Comparison of ENCODE assay signal across 16 cellular contexts in genomic region chr15:87369269-87369668, GRCh38.
A peak's percentile ranks its signal among the peaks of the same experiment; 100 is the strongest.
DNase-seq lines count a peak whose midpoint lies in the region; ATAC-seq and TF ChIP-seq lines count a peak whose summit lies in the region.
"Had no signal": no experiment of that assay in that cellular context is flagged by ENCODE, and none has a peak within 500 bp of the region (broad histone marks: within the 10 kb centered on the region; RNA-seq: fewer than 3 reads in every experiment).

No MANE protein-coding gene starts in this region.

- no peak overlapping the region for H3K4me3 ChIP-seq in AG10803 (ENCODE audit: low read length)
- H3K4me3 ChIP-seq in cardiac fibroblast (replicated peaks in 1 of 2; ENCODE audit: low read depth in 2 of 2, low read length in 2 of 2): no peak overlapping the region
- H3K4me3 ChIP-seq: transverse colon had no signal

- no peak for ATAC-seq in HG02884 (IDR thresholded peaks at IDR 0.05; ENCODE audit: unreplicated experiment)
- ATAC-seq: activated CD4-positive, CD25-positive, alpha-beta regulatory T cell treated with anti-CD3 and anti-CD28 coated beads, Interleukin-2, amount 50 U/mL, for 24 hours; activated T-helper 17 cell treated with anti-CD3 and anti-CD28 coated beads, Interleukin-2, amount 50 U/mL, for 72 hours; right cardiac atrium had no signal

- peak; percentile 95 for DNase-seq in AG10803 (ENCODE audit: low read depth)
- peak; percentile 98 for DNase-seq in NCI-H226
- peak; percentile 83 to 97 for DNase-seq in cardiac fibroblast (ENCODE audit: low read depth in 2 of 2)
- DNase-seq in kidney tubule cell (ENCODE audit: low spot score): peak; percentile 94
- no peak for DNase-seq in mucosa of gallbladder (ENCODE audit: low spot score)
- no peak for DNase-seq in NCI-H187 treated with DMSO at 0.1 percent for 48 hours (lab: John Stamatoyannopoulos, UW)
- no peak for DNase-seq in pons (ENCODE audit: low spot score)
- DNase-seq: CD4-positive, CD25-positive, alpha-beta regulatory T cell; GOT3; midbrain; right cardiac atrium; SHP77 treated with DMSO at 0.1 percent for 48 hours; transverse colon had no signal

- no peak for TF ChIP-seq CTCF in AG10803 (conservative IDR thresholded peaks at IDR 0.05; ENCODE audit: low read length)
- no peak for TF ChIP-seq CTCF in cardiac fibroblast (IDR thresholded peaks at IDR 0.05; ENCODE audit: low read depth, low read length)

Comparison
In these comparisons a context has a peak if more than half of its experiments do, and no peak if none do; other contexts are left out.
1. DNase-seq: peak in AG10803 (single experiment), NCI-H226 (single experiment), cardiac fibroblast (2 of 2) and kidney tubule cell (single experiment); none in mucosa of gallbladder (single experiment), NCI-H187 treated with DMSO at 0.1 percent for 48 hours (single experiment) and pons (single experiment).